24 cellular contexts compared by ENCODE assay signal in genomic region chr9:33964369-33964768, GRCh38.
DNase-seq lines count a peak whose midpoint lies in the region; ATAC-seq and TF ChIP-seq lines count a peak whose summit lies in the region.
"Had no signal": no experiment of that assay in that cellular context is flagged by ENCODE, and none has a peak within 500 bp of the region (broad histone marks: within the 10 kb centered on the region; RNA-seq: fewer than 3 reads in every experiment).

No MANE protein-coding gene starts in this region.

- TF ChIP-seq CTCF in H9 (conservative IDR thresholded peaks at IDR 0.05) (no peak), BE2C (IDR thresholded peaks at IDR 0.05; ENCODE audit: low read depth, low read length) (no peak)

- H3K56ac ChIP-seq in H9 (ENCODE audit: insufficient read length, low read depth, low read length) = no peak overlapping the region

- H3K4me1 ChIP-seq in H9 (ENCODE audit: insufficient read depth, low read length) (no peaks in the 10 kb centered on the region), BE2C (no peaks in the 10 kb centered on the region; the same call in 1 of the 2 replicates)
- H3K4me1 ChIP-seq: A549, BLaER1, Caco-2 had no signal

- no peak overlapping the region for H3K27ac ChIP-seq in H9 (ENCODE audit: insufficient read length, low read depth, low read length)
- H3K27ac ChIP-seq: A549, BLaER1, C4-2B, GM23248 had no signal

- H3K9me3 Mint-ChIP-seq in activated naive CD4-positive, alpha-beta T cell treated with anti-CD3 and anti-CD28 coated beads, Interleukin-2, amount 50 U/mL, for 24 hours = no peaks in the 10 kb centered on the region
- no peaks in the 10 kb centered on the region for H3K9me3 Mint-ChIP-seq in activated naive CD4-positive, alpha-beta T cell treated with anti-CD3 and anti-CD28 coated beads, Interleukin-2, amount 10 ng/mL, durations not matched to agents 7 days and 5 days
- H3K9me3 Mint-ChIP-seq in H9 = no peaks in the 10 kb centered on the region
- H3K9me3 Mint-ChIP-seq in activated T-helper 17 cell treated with anti-CD3 and anti-CD28 coated beads, Interleukin-2, amount 50 U/mL, for 72 hours = no peaks in the 10 kb centered on the region
- H3K9me3 Mint-ChIP-seq in stimulated activated effector memory CD8-positive, alpha-beta T cell treated with anti-CD3 and anti-CD28 coated beads, Interleukin-12 subunit alpha, Interleukin-12 subunit beta, amount 100 ng/mL, for 72 hours = no peaks in the 10 kb centered on the region
- H3K9me3 Mint-ChIP-seq: CD4-positive, CD25-positive, alpha-beta regulatory T cell; CD8-positive, alpha-beta T cell had no signal

- H3K9ac ChIP-seq in H9 (ENCODE audit: extremely low read depth, insufficient read length, low read length) = no peak overlapping the region
- H3K9ac ChIP-seq: BLaER1, GM23248 had no signal

- no peaks in the 10 kb centered on the region for H3K23me2 ChIP-seq in H9 (ENCODE audit: insufficient read length, low read depth, low read length, poor library complexity, severe bottlenecking)

- no peaks in the 10 kb centered on the region for H4K20me1 ChIP-seq in H9 (ENCODE audit: control insufficient read depth, insufficient read depth, insufficient read length)

- H2BK15ac ChIP-seq in H9 (ENCODE audit: low read depth, low read length) = no peak overlapping the region

- no peak overlapping the region for H2BK20ac ChIP-seq in H9 (ENCODE audit: low read depth, low read length, poor library complexity, severe bottlenecking)

- no peak overlapping the region for H3K4me3 Mint-ChIP-seq in activated naive CD4-positive, alpha-beta T cell treated with anti-CD3 and anti-CD28 coated beads, Interleukin-2, amount 50 U/mL, for 24 hours
- no peak overlapping the region for H3K4me3 Mint-ChIP-seq in activated naive CD4-positive, alpha-beta T cell treated with anti-CD3 and anti-CD28 coated beads, Interleukin-2, amount 10 ng/mL, durations not matched to agents 7 days and 5 days
- H3K4me3 Mint-ChIP-seq in H9 = no peak overlapping the region
- H3K4me3 Mint-ChIP-seq in activated T-helper 17 cell treated with anti-CD3 and anti-CD28 coated beads, Interleukin-2, amount 50 U/mL, for 72 hours = no peak overlapping the region
- H3K4me3 Mint-ChIP-seq in stimulated activated effector memory CD8-positive, alpha-beta T cell treated with anti-CD3 and anti-CD28 coated beads, Interleukin-12 subunit alpha, Interleukin-12 subunit beta, amount 100 ng/mL, for 72 hours = no peak overlapping the region
- H3K4me3 Mint-ChIP-seq: CD4-positive, CD25-positive, alpha-beta regulatory T cell; CD8-positive, alpha-beta T cell had no signal

- H3K27me3 Mint-ChIP-seq in activated naive CD4-positive, alpha-beta T cell treated with anti-CD3 and anti-CD28 coated beads, Interleukin-2, amount 50 U/mL, for 24 hours = no peaks in the 10 kb centered on the region
- no peaks in the 10 kb centered on the region for H3K27me3 Mint-ChIP-seq in activated naive CD4-positive, alpha-beta T cell treated with anti-CD3 and anti-CD28 coated beads, Interleukin-2, amount 10 ng/mL, durations not matched to agents 7 days and 5 days
- no peaks in the 10 kb centered on the region for H3K27me3 Mint-ChIP-seq in H9 (ENCODE audit: low read depth)
- no peaks in the 10 kb centered on the region for H3K27me3 Mint-ChIP-seq in activated T-helper 17 cell treated with anti-CD3 and anti-CD28 coated beads, Interleukin-2, amount 50 U/mL, for 72 hours
- H3K27me3 Mint-ChIP-seq: CD4-positive, CD25-positive, alpha-beta regulatory T cell had no signal

- H3K27ac Mint-ChIP-seq in activated naive CD4-positive, alpha-beta T cell treated with anti-CD3 and anti-CD28 coated beads, Interleukin-2, amount 50 U/mL, for 24 hours = peak overlapping the region; percentile 85
- no peak overlapping the region for H3K27ac Mint-ChIP-seq in activated naive CD4-positive, alpha-beta T cell treated with anti-CD3 and anti-CD28 coated beads, Interleukin-2, amount 10 ng/mL, durations not matched to agents 7 days and 5 days
- peak overlapping the region in 2 of 3 experiments; percentile 49 to 52; a peak in 2 of 7 replicates for H3K27ac Mint-ChIP-seq in H9
- peak overlapping the region; percentile 44 for H3K27ac Mint-ChIP-seq in activated T-helper 17 cell treated with anti-CD3 and anti-CD28 coated beads, Interleukin-2, amount 50 U/mL, for 72 hours
- H3K27ac Mint-ChIP-seq in stimulated activated effector memory CD8-positive, alpha-beta T cell treated with anti-CD3 and anti-CD28 coated beads, Interleukin-12 subunit alpha, Interleukin-12 subunit beta, amount 100 ng/mL, for 72 hours = peak overlapping the region; percentile 71
- H3K27ac Mint-ChIP-seq: CD8-positive, alpha-beta T cell had no signal

- H2BK120ac ChIP-seq in H9 (ENCODE audit: low read depth, low read length, poor library complexity, severe bottlenecking) = no peak overlapping the region

- H3K79me1 ChIP-seq in H9 (ENCODE audit: insufficient read depth, low read depth, low read length, poor library complexity, severe bottlenecking) = no peaks in the 10 kb centered on the region

- CTCF ChIA-PET in activated naive CD4-positive, alpha-beta T cell treated with anti-CD3 and anti-CD28 coated beads, Interleukin-2, amount 10 ng/mL, durations not matched to agents 7 days and 5 days (lab: Charles Lee) = interaction anchor here (0.6 kb wide), 1 partner anchor 53 kb away, joined by 3 read pairs; no protein-coding TSS in a partner anchor

- no peak overlapping the region for H3K4ac ChIP-seq in H9 (ENCODE audit: low read depth, low read length)

- H2AFZ ChIP-seq in H9 (ENCODE audit: low read length) = no peak overlapping the region
- H2AFZ ChIP-seq: GM23248 had no signal

- no CpG with 5 or more reads among the region's 2 CpGs for WGBS in H9 (ENCODE audit: extremely low coverage, insufficient read length, low lambda C conversion rate)

- no peak overlapping the region for H3K18ac ChIP-seq in H9 (ENCODE audit: insufficient read length, low read depth, low read length)

- no peak for DNase-seq in activated naive CD4-positive, alpha-beta T cell treated with anti-CD3 and anti-CD28 coated beads, Interleukin-2, amount 10 ng/mL, durations not matched to agents 7 days and 5 days
- no peak for DNase-seq in H9
- DNase-seq in stimulated activated effector memory CD8-positive, alpha-beta T cell treated with anti-CD3 and anti-CD28 coated beads, Interleukin-12 subunit alpha, Interleukin-12 subunit beta, amount 100 ng/mL, for 72 hours (ENCODE audit: low spot score in 2 of 2) = no peak
- DNase-seq in BE2C = no peak
- DNase-seq in NCI-H2227 (lab: John Stamatoyannopoulos, UW; ENCODE audit: unreplicated experiment) = no peak
- DNase-seq: 8988T; ACHN; AML-193; Caco-2; CD4-positive, CD25-positive, alpha-beta regulatory T cell; CD8-positive, alpha-beta T cell; DMS 273 treated with DMSO at 0.1 percent for 48 hours; DMS79; EL; GDM1; GM23248; H7 had no signal

- no peak overlapping the region for H3K14ac ChIP-seq in H9 (ENCODE audit: insufficient read depth, low read length)

- no peak overlapping the region for H2BK12ac ChIP-seq in H9 (ENCODE audit: insufficient read length, low read depth, low read length)

- no peak overlapping the region for H4K8ac ChIP-seq in H9 (replicated peaks; ENCODE audit: insufficient read length, low read depth, low read length)

- peaks cover 4% of the 10 kb centered on the region for H3K4me1 Mint-ChIP-seq in activated naive CD4-positive, alpha-beta T cell treated with anti-CD3 and anti-CD28 coated beads, Interleukin-2, amount 50 U/mL, for 24 hours
- H3K4me1 Mint-ChIP-seq in activated naive CD4-positive, alpha-beta T cell treated with anti-CD3 and anti-CD28 coated beads, Interleukin-2, amount 10 ng/mL, durations not matched to agents 7 days and 5 days = no peaks in the 10 kb centered on the region
- H3K4me1 Mint-ChIP-seq in H9 = no peaks in the 10 kb centered on the region
- no peaks in the 10 kb centered on the region for H3K4me1 Mint-ChIP-seq in activated T-helper 17 cell treated with anti-CD3 and anti-CD28 coated beads, Interleukin-2, amount 50 U/mL, for 72 hours
- no peaks in the 10 kb centered on the region for H3K4me1 Mint-ChIP-seq in stimulated activated effector memory CD8-positive, alpha-beta T cell treated with anti-CD3 and anti-CD28 coated beads, Interleukin-12 subunit alpha, Interleukin-12 subunit beta, amount 100 ng/mL, for 72 hours

- no peak overlapping the region for H3K4me3 ChIP-seq in BE2C (ENCODE audit: low read depth, low read length)
- H3K4me3 ChIP-seq: A549, BLaER1, GM12878, GM23248 had no signal

- H3K4me2 ChIP-seq in H9 (ENCODE audit: insufficient read depth, insufficient read length, low read length) = no peak overlapping the region
- H3K4me2 ChIP-seq: A549, BLaER1 had no signal

- H3K27me3 ChIP-seq in H9 (ENCODE audit: insufficient read depth, low read length) (no peaks in the 10 kb centered on the region), BE2C (no peaks in the 10 kb centered on the region)
- H3K27me3 ChIP-seq: BLaER1 had no signal

- H4K91ac ChIP-seq in H9 (ENCODE audit: insufficient read length, low read depth, low read length) = no peak overlapping the region

- H3K9me3 ChIP-seq in H9 (ENCODE audit: control insufficient read depth, low read depth, low read length) (no peaks in the 10 kb centered on the region), BE2C (no peaks in the 10 kb centered on the region)
- H3K9me3 ChIP-seq: A549, BLaER1 had no signal

- H3K36me3 Mint-ChIP-seq in activated naive CD4-positive, alpha-beta T cell treated with anti-CD3 and anti-CD28 coated beads, Interleukin-2, amount 50 U/mL, for 24 hours = peaks cover 18% of the 10 kb centered on the region
- peaks cover 28% of the 10 kb centered on the region for H3K36me3 Mint-ChIP-seq in activated naive CD4-positive, alpha-beta T cell treated with anti-CD3 and anti-CD28 coated beads, Interleukin-2, amount 10 ng/mL, durations not matched to agents 7 days and 5 days
- peaks cover 4 to 55% (median 39%) of the 10 kb centered on the region in 3 experiments; a peak in 5 of 7 replicates for H3K36me3 Mint-ChIP-seq in H9 (ENCODE audit: insufficient read depth in 1 of 3, low read depth in 3 of 3)
- H3K36me3 Mint-ChIP-seq in activated T-helper 17 cell treated with anti-CD3 and anti-CD28 coated beads, Interleukin-2, amount 50 U/mL, for 72 hours (ENCODE audit: low read depth) = peaks cover 77% of the 10 kb centered on the region
- peaks cover 65% of the 10 kb centered on the region for H3K36me3 Mint-ChIP-seq in stimulated activated effector memory CD8-positive, alpha-beta T cell treated with anti-CD3 and anti-CD28 coated beads, Interleukin-12 subunit alpha, Interleukin-12 subunit beta, amount 100 ng/mL, for 72 hours

- H3K23ac ChIP-seq in H9 (ENCODE audit: insufficient read length, low read depth, low read length) = no peak overlapping the region

- no peak overlapping the region for H3T11ph ChIP-seq in H9 (ENCODE audit: low read length)

- no peak for ATAC-seq in activated T-helper 17 cell treated with anti-CD3 and anti-CD28 coated beads, Interleukin-2, amount 50 U/mL, for 72 hours (replicated peaks)
- ATAC-seq in stimulated activated effector memory CD8-positive, alpha-beta T cell treated with anti-CD3 and anti-CD28 coated beads, Interleukin-12 subunit alpha, Interleukin-12 subunit beta, amount 100 ng/mL, for 72 hours = no peak
- ATAC-seq: A549; CD8-positive, alpha-beta T cell; GM12878; HCT116 had no signal

- H2AK5ac ChIP-seq in H9 (ENCODE audit: insufficient read length, low read length) = no peak overlapping the region

- H3K36me3 ChIP-seq in BE2C = peaks cover 11% of the 10 kb centered on the region

- no peak overlapping the region for H2BK5ac ChIP-seq in H9 (ENCODE audit: insufficient read length, low read length)

- H4K5ac ChIP-seq in H9 (ENCODE audit: insufficient read length, low read depth, low read length) = no peak overlapping the region

- no peaks in the 10 kb centered on the region for H3K79me2 ChIP-seq in H9 (ENCODE audit: insufficient read depth, low read length)
